In genomic region chr9:116269250-116269649, GRCh38 we compare ENCODE assay signal across 23 cellular contexts.
A peak's percentile ranks its signal among the peaks of the same experiment; 100 is the strongest.
DNase-seq lines count a peak whose midpoint lies in the region; ATAC-seq and TF ChIP-seq lines count a peak whose summit lies in the region.
"Had no signal": no experiment of that assay in that cellular context is flagged by ENCODE, and none has a peak within 500 bp of the region (broad histone marks: within the 10 kb centered on the region; RNA-seq: fewer than 3 reads in every experiment).

No MANE protein-coding gene starts in this region.

- H3K4me1 ChIP-seq in sigmoid colon: no peaks in the 10 kb centered on the region
- H3K4me1 ChIP-seq: gastroesophageal sphincter, psoas muscle had no signal

- TF ChIP-seq CTCF in nephron progenitor cell (IDR thresholded peaks at IDR 0.05) (no peak), sigmoid colon (IDR thresholded peaks at IDR 0.05) (no peak)

- H3K36me3 ChIP-seq in sigmoid colon: no peaks in the 10 kb centered on the region
- H3K36me3 ChIP-seq: gastroesophageal sphincter had no signal

- no peak overlapping the region for H3K4me3 Mint-ChIP-seq in nephron progenitor cell
- H3K4me3 Mint-ChIP-seq: activated CD4-positive, alpha-beta T cell treated with anti-CD3 and anti-CD28 coated beads for 36 hours; activated naive CD8-positive, alpha-beta T cell treated with anti-CD3 and anti-CD28 coated beads for 36 hours; activated T-helper 1 cell treated with anti-CD3 and anti-CD28 coated beads, Interleukin-12 subunit alpha, Interleukin-12 subunit beta, Interleukin-2, Interleukin-4 antibody, amounts not matched to agents 30 ng/mL and 10 ng/mL and 1 ng/mL, durations not matched to agents 14 hours and 24 hours and 36 hours had no signal

- H3K4me1 Mint-ChIP-seq in nephron progenitor cell: peaks cover 77% of the 10 kb centered on the region
- H3K4me1 Mint-ChIP-seq: activated CD4-positive, alpha-beta T cell treated with anti-CD3 and anti-CD28 coated beads for 36 hours; activated naive CD8-positive, alpha-beta T cell treated with anti-CD3 and anti-CD28 coated beads for 36 hours had no signal

- intact Hi-C loops in sigmoid colon (cut with DNase I): no loop called here

- DNase-seq in DMS79 treated with DMSO at 0.1 percent for 48 hours (lab: John Stamatoyannopoulos, UW): peak; percentile 3
- DNase-seq in DMS79 (lab: John Stamatoyannopoulos, UW): no peak
- DNase-seq in NCI-H524 (lab: John Stamatoyannopoulos, UW): peak; percentile 35 to 53
- DNase-seq in dermis blood vessel endothelial cell: peak; percentile 8
- no peak for DNase-seq in nephron progenitor cell
- no peak for DNase-seq in sigmoid colon
- DNase-seq in GM03348 (ENCODE audit: low spot score): no peak
- DNase-seq: activated CD4-positive, alpha-beta T cell treated with anti-CD3 and anti-CD28 coated beads for 36 hours; activated naive CD8-positive, alpha-beta T cell treated with anti-CD3 and anti-CD28 coated beads for 36 hours; cortex of kidney; left colon; midbrain; NCI-H1105; NCI-H2107; NCI-H82; psoas muscle; stimulated activated CD4-positive, alpha-beta T cell treated with anti-CD3 and anti-CD28 coated beads, Interleukin-4, amount 100 ng/mL, for 24 hours had no signal

- H3K27ac ChIP-seq in sigmoid colon: no peak overlapping the region
- H3K27ac ChIP-seq: C4-2B, gastroesophageal sphincter, KMS-11, psoas muscle had no signal

- peak overlapping the region; percentile 81 for H3K27ac Mint-ChIP-seq in nephron progenitor cell
- H3K27ac Mint-ChIP-seq: activated CD4-positive, alpha-beta T cell treated with anti-CD3 and anti-CD28 coated beads for 36 hours; activated naive CD8-positive, alpha-beta T cell treated with anti-CD3 and anti-CD28 coated beads for 36 hours; activated T-helper 1 cell treated with anti-CD3 and anti-CD28 coated beads, Interleukin-12 subunit alpha, Interleukin-12 subunit beta, Interleukin-2, Interleukin-4 antibody, amounts not matched to agents 30 ng/mL and 10 ng/mL and 1 ng/mL, durations not matched to agents 14 hours and 24 hours and 36 hours had no signal

- ATAC-seq in GM21526 (IDR thresholded peaks at IDR 0.05; ENCODE audit: low FRiP score, unreplicated experiment): no peak
- ATAC-seq: activated CD4-positive, alpha-beta T cell treated with anti-CD3 and anti-CD28 coated beads for 36 hours; gastroesophageal sphincter; left colon; psoas muscle had no signal

- no peaks in the 10 kb centered on the region for H3K9me3 Mint-ChIP-seq in nephron progenitor cell
- H3K9me3 Mint-ChIP-seq: activated naive CD8-positive, alpha-beta T cell treated with anti-CD3 and anti-CD28 coated beads for 36 hours; activated T-helper 1 cell treated with anti-CD3 and anti-CD28 coated beads, Interleukin-12 subunit alpha, Interleukin-12 subunit beta, Interleukin-2, Interleukin-4 antibody, amounts not matched to agents 30 ng/mL and 10 ng/mL and 1 ng/mL, durations not matched to agents 14 hours and 24 hours and 36 hours had no signal

- H3K9me3 ChIP-seq in sigmoid colon: peaks cover 0 to 2% (median 0%) of the 10 kb centered on the region in 4 donors
- H3K9me3 ChIP-seq: gastroesophageal sphincter, psoas muscle had no signal

- no peaks in the 10 kb centered on the region for H3K36me3 Mint-ChIP-seq in nephron progenitor cell (ENCODE audit: low read depth)
- H3K36me3 Mint-ChIP-seq: activated naive CD8-positive, alpha-beta T cell treated with anti-CD3 and anti-CD28 coated beads for 36 hours had no signal

- TF ChIP-seq POLR2A in sigmoid colon (IDR thresholded peaks at IDR 0.05): no peak

- no peak for TF ChIP-seq EP300 in sigmoid colon (IDR thresholded peaks at IDR 0.05)

- WGBS in sigmoid colon, 2 donors: 89 to 92% methylated on average over 2 of the region's 2 CpGs

- no peak overlapping the region for H3K4me3 ChIP-seq in sigmoid colon
- H3K4me3 ChIP-seq: gastroesophageal sphincter, psoas muscle, smooth muscle cell had no signal

- peaks cover 2% of the 10 kb centered on the region for H3K27me3 Mint-ChIP-seq in nephron progenitor cell (ENCODE audit: low read depth, poor library complexity)
- H3K27me3 Mint-ChIP-seq: activated naive CD8-positive, alpha-beta T cell treated with anti-CD3 and anti-CD28 coated beads for 36 hours had no signal

- H3K27me3 ChIP-seq in sigmoid colon: no peaks in the 10 kb centered on the region
- H3K27me3 ChIP-seq: gastroesophageal sphincter had no signal

Comparison
In these comparisons a context has a peak if more than half of its experiments do, and no peak if none do; other contexts are left out.
1. DNase-seq: peak in DMS79 treated with DMSO at 0.1 percent for 48 hours (single experiment), NCI-H524 (2 of 2) and dermis blood vessel endothelial cell (single experiment); none in DMS79 (single experiment), nephron progenitor cell (single experiment), sigmoid colon (single experiment) and GM03348 (single experiment).